In genomic region chr10:121332829-121333765, GRCh38 we compare ENCODE assay signal across 1 cellular context.
TF ChIP-seq lines count a peak whose summit lies in the region.

No MANE protein-coding gene starts in this region.

TF ChIP-seq in HCT116, 20 proteins besides CTCF, POLR2A, EP300 and RAD21 (continued from another document):
- TF ChIP-seq EGR1 (IDR thresholded peaks at IDR 0.05; ENCODE audit: low read depth), result no peak
- no peak for TF ChIP-seq SIN3A (IDR thresholded peaks at IDR 0.05; ENCODE audit: low read depth)
- no peak for TF ChIP-seq ZFX (IDR thresholded peaks at IDR 0.05)
- TF ChIP-seq SRF (IDR thresholded peaks at IDR 0.05; ENCODE audit: low read depth), result no peak
- no peak for TF ChIP-seq FOSL1 (IDR thresholded peaks at IDR 0.05; ENCODE audit: low read depth)
- no peak for TF ChIP-seq POLR2AphosphoS5 (IDR thresholded peaks at IDR 0.05; ENCODE audit: low read depth, low read length)
- TF ChIP-seq ZNF274 (IDR thresholded peaks at IDR 0.05; ENCODE audit: low read depth, low read length), result no peak
- TF ChIP-seq TCF7L2 (IDR thresholded peaks at IDR 0.05; ENCODE audit: borderline replicate concordance, extremely low read depth, insufficient read depth, insufficient read length), result no peak
